Comparison of ENCODE assay signal across 8 cellular contexts in the genomic region with DNA sequence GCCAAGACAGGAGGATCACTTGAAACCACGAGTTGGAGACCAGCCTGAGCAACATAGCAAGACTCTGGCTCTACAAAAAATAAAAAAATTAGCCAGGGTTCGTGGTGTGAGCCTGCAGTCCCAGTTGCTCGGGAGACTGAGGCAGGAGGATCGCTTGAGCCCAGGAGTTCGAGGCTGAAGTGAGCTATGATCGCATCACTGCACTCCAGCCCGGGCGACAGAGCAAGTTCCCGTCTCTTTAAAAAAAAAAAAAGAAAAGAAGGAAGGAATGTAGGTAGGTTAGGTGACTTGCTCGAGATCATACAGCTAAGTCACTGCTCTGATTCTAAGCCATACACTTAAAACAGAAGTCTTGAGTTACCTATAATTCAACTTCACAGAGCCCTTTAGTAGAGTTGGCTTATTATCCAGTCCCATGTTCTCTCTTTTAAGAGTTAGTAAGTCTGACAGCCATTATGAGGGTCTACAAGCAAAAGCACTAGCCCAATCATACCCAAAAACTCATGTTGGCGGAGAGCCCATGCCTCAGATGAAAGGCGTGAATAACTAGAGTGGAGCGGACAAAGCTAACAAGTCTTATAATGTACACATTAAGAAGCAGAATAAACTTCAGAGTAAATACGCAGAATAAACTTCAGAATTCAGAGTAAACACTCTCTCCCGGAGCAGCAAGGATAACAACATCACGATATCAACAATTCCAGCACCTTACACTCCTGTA. TPM values are rescaled to one million over a fixed set of nuclear protein-coding genes. Genes with fewer than 3 reads are reported as not detected.
A peak's percentile ranks its signal among the peaks of the same experiment; 100 is the strongest.
DNase-seq lines count a peak whose midpoint lies in the region; ATAC-seq and TF ChIP-seq lines count a peak whose summit lies in the region.

No MANE protein-coding gene starts in this region.

- peak overlapping the region; percentile 92 for H3K4me3 ChIP-seq in choroid plexus epithelial cell (ENCODE audit: low read depth, low read length)

- intact Hi-C loops in head of caudate nucleus (cut with DNase I) = no loop called here

- DNase-seq in NCI-H69 (lab: John Stamatoyannopoulos, UW) (peak; percentile 45), choroid plexus epithelial cell (ENCODE audit: low read depth) (peak; percentile 10), myocyte (ENCODE audit: low read depth) (peak; percentile 28), NCI-H82 treated with DMSO at 0.1 percent for 48 hours (lab: John Stamatoyannopoulos, UW; ENCODE audit: unreplicated experiment) (no peak), hippocampal formation (lab: John Stamatoyannopoulos, UW) (no peak), head of caudate nucleus (no peak)

- no peak for TF ChIP-seq CTCF in choroid plexus epithelial cell (conservative IDR thresholded peaks at IDR 0.05; ENCODE audit: low read depth, low read length)

- ATAC-seq in GM18861 (IDR thresholded peaks at IDR 0.05; ENCODE audit: unreplicated experiment) (peak; percentile 3), HG03571 (IDR thresholded peaks at IDR 0.05; ENCODE audit: unreplicated experiment) (no peak)

RNA-seq across cellular contexts. Expression of a gene that starts 0.8 kb away (rescaled TPM):
- 49.2 and 54.3 TPM in 2 replicates for total RNA-seq in myocyte
- 40.9 TPM for polyA plus RNA-seq in myocyte (2012)

RNA-seq across cellular contexts. Expression of a gene that starts 0.9 kb away (rescaled TPM):
- total RNA-seq in myocyte = 5.4 and 6.9 TPM in 2 replicates
- polyA plus RNA-seq in myocyte (2012) = 2.2 TPM

Comparison
In these comparisons a context has a peak if more than half of its experiments do, and no peak if none do; other contexts are left out.
1. DNase-seq: peak in NCI-H69 (single experiment), choroid plexus epithelial cell (single experiment) and myocyte (single experiment); none in NCI-H82 treated with DMSO at 0.1 percent for 48 hours (single experiment), hippocampal formation (0 of 2) and head of caudate nucleus (0 of 42).